In the genomic region with DNA sequence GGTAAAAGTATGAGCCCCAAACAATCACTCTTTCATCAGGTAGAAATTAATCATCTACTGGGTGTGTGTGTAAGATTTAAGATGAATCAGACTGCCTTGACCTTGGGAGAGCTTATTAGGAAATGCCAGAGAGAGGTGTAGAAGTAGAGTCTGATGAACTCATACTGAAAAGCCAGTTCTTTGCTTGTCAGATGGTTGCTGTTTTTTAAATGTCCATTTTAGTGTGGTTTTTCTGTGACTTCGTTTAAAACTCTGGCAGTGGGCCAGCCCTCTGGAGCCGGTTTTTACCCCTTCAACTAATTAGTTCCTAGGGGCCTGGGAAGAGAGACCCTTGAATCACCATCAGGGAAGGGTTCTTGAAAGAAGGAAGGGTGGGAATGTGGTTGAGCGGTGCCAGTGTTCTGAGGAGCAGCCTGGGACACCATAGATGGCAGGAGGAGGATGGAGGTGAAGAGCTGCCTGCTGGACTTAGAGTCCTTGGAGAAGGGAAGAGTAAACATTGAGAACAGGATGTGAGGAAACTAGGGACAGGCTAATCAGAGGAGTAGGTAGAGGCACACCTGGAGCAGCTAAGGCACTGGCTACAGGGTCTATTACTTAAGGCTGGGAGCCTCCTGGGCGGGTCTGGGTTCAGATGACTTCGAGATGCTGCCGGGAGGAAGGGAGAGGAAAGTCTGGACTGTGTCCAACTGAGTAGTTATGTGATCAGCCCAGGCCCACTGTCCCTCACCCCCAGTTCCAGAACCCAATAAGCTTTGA, we compare ENCODE assay signal across 8 cellular contexts.
A peak's percentile ranks its signal among the peaks of the same experiment; 100 is the strongest.
DNase-seq lines count a peak whose midpoint lies in the region; ATAC-seq and TF ChIP-seq lines count a peak whose summit lies in the region.

No MANE protein-coding gene starts in this region.

- TF ChIP-seq CTCF in MM.1S (IDR thresholded peaks at IDR 0.05; ENCODE audit: low read length) = no peak

- no peaks in the 10 kb centered on the region for H4K20me1 ChIP-seq in MM.1S (ENCODE audit: insufficient read depth, low read length)

- ATAC-seq in activated naive CD4-positive, alpha-beta T cell treated with anti-CD3 and anti-CD28 coated beads, Interleukin-2, amount 50 U/mL, for 72 hours = peak; percentile 52 to 66

- H3K4me3 ChIP-seq in MM.1S (ENCODE audit: low read length) = peak overlapping the region; percentile 91
- peak overlapping the region; percentile 84 to 91 for H3K4me3 ChIP-seq in stomach smooth muscle (ENCODE audit: low read length in 2 of 2)

- H2AFZ ChIP-seq in MM.1S (ENCODE audit: low read length) = no peak overlapping the region

- H3K9me3 ChIP-seq in MM.1S (replicated peaks; ENCODE audit: insufficient read depth, low read length) = no peaks in the 10 kb centered on the region
- H3K9me3 ChIP-seq in stomach smooth muscle (ENCODE audit: control insufficient read depth in 2 of 2, low read length in 2 of 2) = no peaks in the 10 kb centered on the region

- H3K27ac ChIP-seq in MM.1S (ENCODE audit: low read length) = peak overlapping the region; percentile 100
- peak overlapping the region; percentile 89 for H3K27ac ChIP-seq in stomach smooth muscle (ENCODE audit: low read length)

- H3K4me1 ChIP-seq in MM.1S (ENCODE audit: low read length) = peaks cover 29% of the 10 kb centered on the region
- peaks cover 75% of the 10 kb centered on the region for H3K4me1 ChIP-seq in stomach smooth muscle (ENCODE audit: control insufficient read depth, insufficient read depth, low read length)

- H3K79me2 ChIP-seq in MM.1S (ENCODE audit: low read length) = peaks cover 59% of the 10 kb centered on the region

- DNase-seq in ELR (ENCODE audit: low read depth) (peak; percentile 87), MM.1S (no peak), islet precursor cell (peak; percentile 54), NCI-H2107 treated with DMSO at 0.1 percent for 48 hours (lab: John Stamatoyannopoulos, UW; ENCODE audit: unreplicated experiment) (no peak), NCI-H187 treated with DMSO at 0.1 percent for 48 hours (lab: John Stamatoyannopoulos, UW) (no peak), COLO668 (lab: John Stamatoyannopoulos, UW; ENCODE audit: unreplicated experiment) (no peak)
- DNase-seq in activated naive CD4-positive, alpha-beta T cell treated with anti-CD3 and anti-CD28 coated beads, Interleukin-2, amount 50 U/mL, for 72 hours (ENCODE audit: low spot score in 2 of 2) = no peak

- H3K4me2 ChIP-seq in MM.1S (ENCODE audit: low read depth, low read length) = peak overlapping the region; percentile 99

- H3K27me3 ChIP-seq in MM.1S (replicated peaks; ENCODE audit: insufficient read depth, low read length) (no peaks in the 10 kb centered on the region), stomach smooth muscle (ENCODE audit: control insufficient read depth in 1 of 2, insufficient read depth in 2 of 2, low read length in 2 of 2) (no peaks in the 10 kb centered on the region)

- no peaks in the 10 kb centered on the region for H3K9me3 Mint-ChIP-seq in activated naive CD4-positive, alpha-beta T cell treated with anti-CD3 and anti-CD28 coated beads, Interleukin-2, amount 50 U/mL, for 72 hours

- H3F3A ChIP-seq in MM.1S (ENCODE audit: insufficient read depth, low read length) = peaks cover 51% of the 10 kb centered on the region

- H3K9ac ChIP-seq in MM.1S (ENCODE audit: low read length) = peak overlapping the region; percentile 98
- peak overlapping the region; percentile 90 for H3K9ac ChIP-seq in stomach smooth muscle (ENCODE audit: low read length in 2 of 2)

- H3K36me3 Mint-ChIP-seq in activated naive CD4-positive, alpha-beta T cell treated with anti-CD3 and anti-CD28 coated beads, Interleukin-2, amount 50 U/mL, for 72 hours = peaks cover 19 to 28% of the 10 kb centered on the region in 2 donors

- H3K36me3 ChIP-seq in MM.1S (replicated peaks; ENCODE audit: insufficient read depth, low read length) = no peaks in the 10 kb centered on the region
- H3K36me3 ChIP-seq in stomach smooth muscle (ENCODE audit: control insufficient read depth in 2 of 2, insufficient read depth in 2 of 2, low read length in 2 of 2) = no peaks in the 10 kb centered on the region

- H3K27ac Mint-ChIP-seq in activated naive CD4-positive, alpha-beta T cell treated with anti-CD3 and anti-CD28 coated beads, Interleukin-2, amount 50 U/mL, for 72 hours = peak overlapping the region; percentile 98 to 99

- H3K9me2 ChIP-seq in MM.1S (replicated peaks; ENCODE audit: insufficient read depth, low read length) = no peaks in the 10 kb centered on the region

Comparison
In these comparisons a context has a peak if more than half of its experiments do, and no peak if none do; other contexts are left out.
1. DNase-seq: peak in ELR (single experiment) and islet precursor cell (single experiment); none in MM.1S (single experiment), activated naive CD4-positive, alpha-beta T cell treated with anti-CD3 and anti-CD28 coated beads, Interleukin-2, amount 50 U/mL, for 72 hours (0 of 2), NCI-H2107 treated with DMSO at 0.1 percent for 48 hours (single experiment), NCI-H187 treated with DMSO at 0.1 percent for 48 hours (single experiment) and COLO668 (single experiment).